22 cellular contexts compared by ENCODE assay signal in genomic region chr12:117359029-117359845, GRCh38. TPM values are rescaled to one million over a fixed set of nuclear protein-coding genes. Genes with fewer than 3 reads are reported as not detected.
DNase-seq lines count a peak whose midpoint lies in the region; ATAC-seq and TF ChIP-seq lines count a peak whose summit lies in the region.
"Had no signal": no experiment of that assay in that cellular context is flagged by ENCODE, and none has a peak within 500 bp of the region (broad histone marks: within the 10 kb centered on the region; RNA-seq: fewer than 3 reads in every experiment).

No MANE protein-coding gene starts in this region.

- intact Hi-C loops in posterior vena cava (cut with DNase I): no loop called here

- H3K4me1 ChIP-seq in HUES64 (ENCODE audit: insufficient read depth, low read length): no peaks in the 10 kb centered on the region
- peaks cover 2% of the 10 kb centered on the region for H3K4me1 ChIP-seq in iPS-15b (ENCODE audit: control insufficient read depth, insufficient read depth, low read length)
- peaks cover 5% of the 10 kb centered on the region for H3K4me1 ChIP-seq in neural progenitor cell
- H3K4me1 ChIP-seq: A549 had no signal

- H3K9ac ChIP-seq in HUES64 (ENCODE audit: low read depth, low read length): no peak overlapping the region
- H3K9ac ChIP-seq in iPS-15b (ENCODE audit: low read depth, low read length): no peak overlapping the region
- no peak overlapping the region for H3K9ac ChIP-seq in neural progenitor cell
- H3K9ac ChIP-seq: GM23248, KMS-11 had no signal

- peak overlapping the region; percentile 47 for H2AFZ ChIP-seq in neural progenitor cell (replicated peaks)
- H2AFZ ChIP-seq: GM23248 had no signal

- H3K4me1 Mint-ChIP-seq in neural progenitor cell: peaks cover 2% of the 10 kb centered on the region
- H3K4me1 Mint-ChIP-seq in stimulated activated naive CD8-positive, alpha-beta T cell treated with anti-CD3 and anti-CD28 coated beads, Interleukin-15, amount 100 ng/mL, for 72 hours: no peaks in the 10 kb centered on the region
- H3K4me1 Mint-ChIP-seq: CD14-positive monocyte had no signal

- no peaks in the 10 kb centered on the region for H3K9me3 Mint-ChIP-seq in neural progenitor cell
- H3K9me3 Mint-ChIP-seq in stimulated activated naive CD8-positive, alpha-beta T cell treated with anti-CD3 and anti-CD28 coated beads, Interleukin-15, amount 100 ng/mL, for 72 hours: no peaks in the 10 kb centered on the region
- H3K9me3 Mint-ChIP-seq: CD8-positive, alpha-beta T cell; HFFc6 had no signal

- H3K27ac Mint-ChIP-seq in neural progenitor cell: no peak overlapping the region
- no peak overlapping the region for H3K27ac Mint-ChIP-seq in stimulated activated naive CD8-positive, alpha-beta T cell treated with anti-CD3 and anti-CD28 coated beads, Interleukin-15, amount 100 ng/mL, for 72 hours
- H3K27ac Mint-ChIP-seq: CD14-positive monocyte; CD8-positive, alpha-beta T cell; HFFc6 had no signal

- no peaks in the 10 kb centered on the region for H3K9me3 ChIP-seq in HUES64 (ENCODE audit: insufficient read depth, low read depth, low read length)
- no peaks in the 10 kb centered on the region for H3K9me3 ChIP-seq in iPS-15b (ENCODE audit: control insufficient read depth, insufficient read depth, low read length)
- no peaks in the 10 kb centered on the region for H3K9me3 ChIP-seq in neural progenitor cell (ENCODE audit: low read depth)
- H3K9me3 ChIP-seq: A549 had no signal

- H3K4me3 Mint-ChIP-seq in neural progenitor cell: no peak overlapping the region
- no peak overlapping the region for H3K4me3 Mint-ChIP-seq in stimulated activated naive CD8-positive, alpha-beta T cell treated with anti-CD3 and anti-CD28 coated beads, Interleukin-15, amount 100 ng/mL, for 72 hours
- H3K4me3 Mint-ChIP-seq: CD8-positive, alpha-beta T cell; HFFc6 had no signal

- DNase-seq in H7 (peak; percentile 74), neural progenitor cell (ENCODE audit: low spot score) (peak; percentile 25), SIG-M5 treated with dmso at 0.1 percent for 504 hours (lab: John Stamatoyannopoulos, UW; ENCODE audit: unreplicated experiment) (no peak), NCI-H146 treated with DMSO at 0.1 percent for 48 hours (lab: John Stamatoyannopoulos, UW; ENCODE audit: unreplicated experiment) (no peak), posterior vena cava (ENCODE audit: low spot score) (no peak)
- no peak for DNase-seq in stimulated activated naive CD8-positive, alpha-beta T cell treated with anti-CD3 and anti-CD28 coated beads, Interleukin-15, amount 100 ng/mL, for 72 hours
- DNase-seq: CD8-positive, alpha-beta T cell; COR-L47; DMS153; DMS79 treated with DMSO at 0.1 percent for 48 hours; EL; GDM1; GM23248; HCEC 1CT; HFFc6 had no signal

- H3F3A ChIP-seq in neural progenitor cell (ENCODE audit: low read depth): no peaks in the 10 kb centered on the region

- H3K27me3 Mint-ChIP-seq in neural progenitor cell (ENCODE audit: insufficient read depth, low read depth): peaks cover 63% of the 10 kb centered on the region
- peaks cover 63% of the 10 kb centered on the region for H3K27me3 Mint-ChIP-seq in stimulated activated naive CD8-positive, alpha-beta T cell treated with anti-CD3 and anti-CD28 coated beads, Interleukin-15, amount 100 ng/mL, for 72 hours

- H4K20me1 ChIP-seq in neural progenitor cell (ENCODE audit: low read depth): peaks cover 5% of the 10 kb centered on the region

- H3K27me3 ChIP-seq in H7 (ENCODE audit: control insufficient read depth, insufficient read depth, low read length) (peaks cover 65% of the 10 kb centered on the region), HUES64 (ENCODE audit: insufficient read depth, low read length) (peaks cover 84% of the 10 kb centered on the region), iPS-15b (ENCODE audit: control insufficient read depth, insufficient read depth, low read length) (peaks cover 67% of the 10 kb centered on the region), neural progenitor cell (peaks cover 99% of the 10 kb centered on the region)

- H3K36me3 Mint-ChIP-seq in neural progenitor cell: no peaks in the 10 kb centered on the region
- H3K36me3 Mint-ChIP-seq: CD14-positive monocyte; CD8-positive, alpha-beta T cell had no signal

- no peaks in the 10 kb centered on the region for H3K79me2 ChIP-seq in neural progenitor cell (ENCODE audit: low read depth)

- H3K36me3 ChIP-seq in H7 (replicated peaks; ENCODE audit: control insufficient read depth, insufficient read depth, low read length) (no peaks in the 10 kb centered on the region), HUES64 (ENCODE audit: insufficient read depth, low read length) (no peaks in the 10 kb centered on the region), iPS-15b (ENCODE audit: control insufficient read depth, insufficient read depth, low read length) (no peaks in the 10 kb centered on the region), neural progenitor cell (no peaks in the 10 kb centered on the region)

- H3K27ac ChIP-seq in HUES64 (ENCODE audit: low read depth, low read length): no peak overlapping the region
- H3K27ac ChIP-seq in neural progenitor cell: no peak overlapping the region
- H3K27ac ChIP-seq: GM23248, KMS-11 had no signal

- WGBS in HUES64: 39% methylated on average over 40 of the region's 42 CpGs

- peak overlapping the region; percentile 0; the same call in 1 of the 2 replicates for H3K4me3 ChIP-seq in H7 (ENCODE audit: insufficient read depth, low read depth, low read length)
- H3K4me3 ChIP-seq in HUES64 (ENCODE audit: low read length): peak overlapping the region; percentile 29
- peak overlapping the region; percentile 37 for H3K4me3 ChIP-seq in iPS-15b (ENCODE audit: low read depth, low read length)
- H3K4me3 ChIP-seq in neural progenitor cell: no peak overlapping the region
- H3K4me3 ChIP-seq: GM23248 had no signal

- no peak for ATAC-seq in stimulated activated naive CD8-positive, alpha-beta T cell treated with anti-CD3 and anti-CD28 coated beads, Interleukin-15, amount 100 ng/mL, for 72 hours
- ATAC-seq: CD8-positive, alpha-beta T cell; HepG2 had no signal

- TF ChIP-seq CTCF in neural progenitor cell (IDR thresholded peaks at IDR 0.05): no peak

- H3K4me2 ChIP-seq in neural progenitor cell: peak overlapping the region; percentile 42
- H3K4me2 ChIP-seq: KMS-11 had no signal

RNA-seq across cellular contexts. Expression of gene NOS1, which starts 2.2 kb away (rescaled TPM):
- 0.35 and 0.48 TPM in 2 replicates for total RNA-seq in H7 (2014; rRNA removed; shearing (Covaris generic))
- 0.75 TPM for polyA plus RNA-seq in HUES64 (2013, experiment 1 of 2)
- 0.57 TPM for polyA plus RNA-seq in HUES64 (2013, experiment 2 of 2)
- 0.11 and 0.19 TPM in 2 replicates for total RNA-seq in neural progenitor cell (ENCODE audit: low replicate concordance)
- under 1 TPM; 0.60 to 0.86 TPM for total RNA-seq in posterior vena cava
- total RNA-seq: CD8-positive, alpha-beta T cell; GM23248; HepG2; HFFc6 had no signal
- polyA plus RNA-seq: BJ, CD14-positive monocyte, GM23248, HepG2 had no signal

Comparison
In these comparisons a context has a peak if more than half of its experiments do, and no peak if none do; other contexts are left out.
1. DNase-seq: peak in H7 (single experiment) and neural progenitor cell (single experiment); none in SIG-M5 treated with dmso at 0.1 percent for 504 hours (single experiment), NCI-H146 treated with DMSO at 0.1 percent for 48 hours (single experiment), stimulated activated naive CD8-positive, alpha-beta T cell treated with anti-CD3 and anti-CD28 coated beads, Interleukin-15, amount 100 ng/mL, for 72 hours (0 of 2) and posterior vena cava (single experiment).